8 cellular contexts compared by ENCODE assay signal in the genomic region with DNA sequence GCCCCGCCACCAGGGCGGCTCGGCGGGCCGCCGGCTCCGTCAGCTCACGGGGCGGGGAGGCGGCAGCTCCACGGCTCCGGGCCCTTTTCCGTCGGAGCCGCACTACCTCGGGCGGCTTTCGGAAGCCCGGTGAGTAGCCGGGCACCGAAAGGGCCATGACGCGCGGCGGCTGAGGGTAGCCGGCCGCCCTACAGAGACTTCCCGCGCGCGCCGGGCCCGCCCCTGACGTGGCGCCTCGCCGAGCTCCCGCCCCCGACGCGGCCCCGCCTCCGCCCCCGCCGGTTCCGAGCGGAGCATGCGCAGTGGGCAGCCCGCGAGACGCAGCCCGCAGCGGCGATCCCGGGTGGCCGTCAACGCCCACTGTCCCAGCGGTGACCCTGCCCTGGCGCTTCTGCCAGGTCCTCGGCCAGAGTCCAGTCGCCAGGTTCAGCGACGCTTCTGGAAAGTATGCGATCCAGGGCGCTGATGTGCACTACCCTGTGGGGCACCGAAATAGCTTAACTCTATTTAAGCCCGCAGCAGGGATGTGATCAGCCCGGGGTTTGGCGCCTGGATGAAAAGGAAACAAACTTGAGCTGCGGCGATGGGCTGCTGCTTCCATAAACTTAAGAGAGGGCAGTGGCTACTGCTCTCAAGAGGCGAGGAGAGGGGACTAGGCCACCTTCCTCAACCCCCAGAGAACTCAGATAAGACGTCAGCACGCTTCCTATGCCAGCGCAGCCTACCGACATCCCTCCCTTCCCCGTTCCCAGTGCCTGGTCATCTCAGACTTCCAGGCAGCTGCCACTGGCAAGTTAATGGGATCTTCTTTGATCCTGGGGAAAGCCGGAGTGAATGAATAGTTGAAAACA. TPM values are rescaled to one million over a fixed set of nuclear protein-coding genes. Genes with fewer than 3 reads are reported as not detected.
DNase-seq lines count a peak whose midpoint lies in the region; ATAC-seq, FAIRE-seq and TF ChIP-seq lines count a peak whose summit lies in the region.

A gene with protein sequence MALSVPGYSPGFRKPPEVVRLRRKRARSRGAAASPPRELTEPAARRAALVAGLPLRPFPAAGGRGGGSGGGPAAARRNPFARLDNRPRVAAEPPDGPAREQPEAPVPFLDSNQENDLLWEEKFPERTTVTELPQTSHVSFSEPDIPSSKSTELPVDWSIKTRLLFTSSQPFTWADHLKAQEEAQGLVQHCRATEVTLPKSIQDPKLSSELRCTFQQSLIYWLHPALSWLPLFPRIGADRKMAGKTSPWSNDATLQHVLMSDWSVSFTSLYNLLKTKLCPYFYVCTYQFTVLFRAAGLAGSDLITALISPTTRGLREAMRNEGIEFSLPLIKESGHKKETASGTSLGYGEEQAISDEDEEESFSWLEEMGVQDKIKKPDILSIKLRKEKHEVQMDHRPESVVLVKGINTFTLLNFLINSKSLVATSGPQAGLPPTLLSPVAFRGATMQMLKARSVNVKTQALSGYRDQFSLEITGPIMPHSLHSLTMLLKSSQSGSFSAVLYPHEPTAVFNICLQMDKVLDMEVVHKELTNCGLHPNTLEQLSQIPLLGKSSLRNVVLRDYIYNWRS (minus strand): TSS at position 200 of the 851 bp plus-strand sequence. CDS start 43 bp downstream, at position 157.

- TF ChIP-seq CTCF in adrenal gland (IDR thresholded peaks at IDR 0.05) (peak in 2 of 6 experiments; percentile 17 to 32), heart right ventricle (IDR thresholded peaks at IDR 0.05) (peak in 3 of 9 donors; percentile 11 to 34 (median 25)), upper lobe of left lung (IDR thresholded peaks at IDR 0.05) (peak in 2 of 6 experiments; percentile 20 to 45)

- DNase-seq in GM12891 (ENCODE audit: insufficient read length, low spot score) (peak; percentile 90), NCI-H1417 treated with DMSO at 0.1 percent for 48 hours (lab: John Stamatoyannopoulos, UW) (peak; percentile 53), T-helper 1 cell (peak; percentile 77 to 90 (median 82)), adrenal gland (peak; percentile 89 to 94 (median 91)), heart right ventricle (peak; percentile 86 to 94), posterior vena cava (ENCODE audit: low spot score) (peak; percentile 97), upper lobe of left lung (peak; percentile 88 to 99)

- TF ChIP-seq POLR2A in GM12891 (IDR thresholded peaks at IDR 0.05; ENCODE audit: low read depth, low read length) (peak; percentile 42; the same call in 1 of the 2 replicates), adrenal gland (IDR thresholded peaks at IDR 0.05) (peak in 1 of 2 donors; percentile 60), upper lobe of left lung (IDR thresholded peaks at IDR 0.05) (peak in 3 of 4 donors; percentile 42 to 77 (median 75))

- peak within 1 kb of the TSS; percentile 50 to 94 (median 90) for H3K27ac ChIP-seq in adrenal gland
- peak within 1 kb of the TSS in 9 of 10 donors; percentile 77 to 94 (median 90) for H3K27ac ChIP-seq in heart right ventricle
- peak within 1 kb of the TSS; percentile 83 to 91 (median 90) for H3K27ac ChIP-seq in upper lobe of left lung

- peak within 1 kb of the TSS; percentile 23 to 95 (median 74) for H3K4me3 ChIP-seq in adrenal gland
- H3K4me3 ChIP-seq in heart right ventricle, result peak within 1 kb of the TSS; percentile 54 to 92 (median 76)
- peak within 1 kb of the TSS; percentile 27 to 97 (median 92) for H3K4me3 ChIP-seq in upper lobe of left lung

- intact Hi-C loops in adrenal gland (cut with DNase I), result no loop called here
- intact Hi-C loops in heart right ventricle (cut with DNase I), result loop anchor here in 3 of 10 donors (1.0 to 5.0 kb wide), 2 partner anchors 45 to 46 kb away; a partner anchor contains a TSS
- intact Hi-C loops in posterior vena cava (cut with DNase I), result no loop called here

- FAIRE-seq in GM12891 (lab: Jason Lieb, UNC), result peak; percentile 95

- H3K36me3 ChIP-seq in adrenal gland (replicated peaks in 1 of 2) (no peaks in the 10 kb centered on the region), heart right ventricle (peaks cover 0 to 32% (median 0%) of the 10 kb centered on the region in 9 donors), upper lobe of left lung (peaks cover 0 to 8% (median 0%) of the 10 kb centered on the region in 4 donors)

- 0 to 2% (median 0%) methylated on average over 4 to 78 of the region's 78 CpGs for WGBS in adrenal gland, 4 donors
- WGBS in heart right ventricle, 2 donors, result 0% methylated on average over 58 to 78 of the region's 78 CpGs
- WGBS in upper lobe of left lung, 2 donors, result 0 to 1% methylated on average over 14 to 33 of the region's 78 CpGs

- H3K27me3 ChIP-seq in adrenal gland (no peaks in the 10 kb centered on the region), heart right ventricle (no peaks in the 10 kb centered on the region), upper lobe of left lung (no peaks in the 10 kb centered on the region)

- peaks cover 4 to 16% of the 10 kb centered on the region in 2 donors for H3K4me1 ChIP-seq in adrenal gland (replicated peaks in 1 of 2)
- H3K4me1 ChIP-seq in heart right ventricle, result peaks cover 0 to 22% (median 16%) of the 10 kb centered on the region in 9 donors
- peaks cover 4 to 13% (median 9%) of the 10 kb centered on the region in 4 donors for H3K4me1 ChIP-seq in upper lobe of left lung

- ATAC-seq in HG02763 (IDR thresholded peaks at IDR 0.05; ENCODE audit: unreplicated experiment), result peak; percentile 90
- ATAC-seq in heart right ventricle, result peak; percentile 93 to 98 (median 97)
- ATAC-seq in upper lobe of left lung (ENCODE audit: low FRiP score in 2 of 2), result peak; percentile 96 to 99

- TF ChIP-seq EP300 in upper lobe of left lung (IDR thresholded peaks at IDR 0.05), result no peak

- no peaks in the 10 kb centered on the region for H3K9me3 ChIP-seq in adrenal gland (replicated peaks in 1 of 3)
- H3K9me3 ChIP-seq in heart right ventricle, result no peaks in the 10 kb centered on the region
- no peaks in the 10 kb centered on the region for H3K9me3 ChIP-seq in upper lobe of left lung

TF ChIP-seq in GM12891, 5 proteins besides CTCF, POLR2A, EP300 and RAD21:
- TF ChIP-seq POU2F2 (IDR thresholded peaks at IDR 0.05; ENCODE audit: low read depth, low read length) (no peak), POLR2AphosphoS5 (IDR thresholded peaks at IDR 0.05; ENCODE audit: low read depth, low read length) (0 out of 2 replicates have a peak, but pooled peaks have one; percentile 54), SPI1 (IDR thresholded peaks at IDR 0.05; ENCODE audit: low read depth, low read length) (no peak), TAF1 (IDR thresholded peaks at IDR 0.05; ENCODE audit: low read depth, low read length) (no peak), PAX5 (IDR thresholded peaks at IDR 0.05; ENCODE audit: insufficient read depth, low read length, severe bottlenecking) (no peak)

RNA-seq across cellular contexts. Expression of the gene that starts here (rescaled TPM):
- 16.9 TPM for polyA plus RNA-seq in GM12891 (2012; ENCODE audit: low read depth, missing spikeins)
- total RNA-seq in adrenal gland (1 to 10 TPM; 3.3 to 7.7 (median 4.6) TPM), heart right ventricle (1 to 10 TPM; 3.3 to 6.9 (median 5.5) TPM), posterior vena cava (1 to 10 TPM; 5.1 to 7.1 TPM), upper lobe of left lung (10 to 100 TPM in 2 of 6 donors, 1 to 10 TPM in 4; 4.3 to 19.2 (median 6.3) TPM)
- polyA plus RNA-seq in adrenal gland (10 to 100 TPM in 2 of 3 donors, 1 to 10 TPM in 1; 8.2 to 34.3 (median 12.1) TPM), heart right ventricle (10 to 100 TPM; 13.2 to 17.9 TPM)

Comparison
In these comparisons a context has a peak if more than half of its experiments do, and no peak if none do; other contexts are left out.
1. Peak in every context shown above with its lines: DNase-seq, ATAC-seq, H3K4me3 ChIP-seq and H3K27ac ChIP-seq.